ENCODE assay signal across 8 cellular contexts in the genomic region with DNA sequence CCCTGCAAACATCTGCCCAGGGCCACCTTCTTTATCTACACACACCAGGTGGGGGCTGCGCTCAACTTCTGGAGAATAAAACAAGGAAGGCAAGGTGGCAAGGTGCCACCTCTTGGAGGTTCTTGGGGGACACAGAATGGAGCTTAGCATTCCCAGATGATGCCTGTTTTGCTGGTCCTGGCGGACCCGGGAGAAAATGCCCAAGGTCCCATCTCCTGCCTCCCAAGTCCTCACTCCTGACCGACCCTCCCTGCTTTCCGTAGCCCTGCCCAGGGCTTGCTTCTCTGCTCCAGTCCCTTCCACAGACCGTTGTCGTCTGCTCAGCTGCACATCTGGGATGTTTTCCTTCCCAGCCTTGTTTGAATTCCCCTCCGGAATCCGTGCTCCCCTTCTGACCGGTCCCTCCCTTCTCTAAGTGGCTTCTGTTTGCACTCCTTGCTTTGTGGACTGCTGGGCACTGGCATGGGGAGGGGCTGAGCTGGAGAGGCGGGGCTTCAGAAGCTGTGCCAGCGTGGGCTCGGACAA. TPM values are rescaled to one million over a fixed set of nuclear protein-coding genes. Genes with fewer than 3 reads are reported as not detected.
DNase-seq lines count a peak whose midpoint lies in the region; ATAC-seq and TF ChIP-seq lines count a peak whose summit lies in the region.

No MANE protein-coding gene starts in this region.

- no peaks in the 10 kb centered on the region for H3K27me3 ChIP-seq in iPS-15b (ENCODE audit: control insufficient read depth, insufficient read depth, low read length)

- H3K4me3 Mint-ChIP-seq in activated CD8-positive, alpha-beta T cell treated with anti-CD3 and anti-CD28 coated beads, Interleukin-2, amount 10 ng/mL, durations not matched to agents 7 days and 5 days = peak overlapping the region; percentile 73
- H3K4me3 Mint-ChIP-seq in stimulated activated naive CD8-positive, alpha-beta T cell treated with anti-CD3 and anti-CD28 coated beads, Interleukin-15, amount 100 ng/mL, for 72 hours = peak overlapping the region; percentile 74 to 84

- no peaks in the 10 kb centered on the region for H3K9me3 Mint-ChIP-seq in activated CD8-positive, alpha-beta T cell treated with anti-CD3 and anti-CD28 coated beads, Interleukin-2, amount 10 ng/mL, durations not matched to agents 7 days and 5 days (ENCODE audit: insufficient read depth)
- no peaks in the 10 kb centered on the region for H3K9me3 Mint-ChIP-seq in stimulated activated naive CD8-positive, alpha-beta T cell treated with anti-CD3 and anti-CD28 coated beads, Interleukin-15, amount 100 ng/mL, for 72 hours

- no peak overlapping the region for H3K9ac ChIP-seq in iPS-15b (ENCODE audit: low read depth, low read length)

- H3K27ac Mint-ChIP-seq in activated CD8-positive, alpha-beta T cell treated with anti-CD3 and anti-CD28 coated beads, Interleukin-2, amount 10 ng/mL, durations not matched to agents 7 days and 5 days = no peak overlapping the region
- no peak overlapping the region for H3K27ac Mint-ChIP-seq in stimulated activated naive CD8-positive, alpha-beta T cell treated with anti-CD3 and anti-CD28 coated beads, Interleukin-15, amount 100 ng/mL, for 72 hours

- H3K4me1 ChIP-seq in iPS-15b (ENCODE audit: control insufficient read depth, insufficient read depth, low read length) = peaks cover 14% of the 10 kb centered on the region

- no peaks in the 10 kb centered on the region for H3K9me3 ChIP-seq in iPS-15b (ENCODE audit: control insufficient read depth, insufficient read depth, low read length)

- no peaks in the 10 kb centered on the region for H3K27me3 Mint-ChIP-seq in activated CD8-positive, alpha-beta T cell treated with anti-CD3 and anti-CD28 coated beads, Interleukin-2, amount 10 ng/mL, durations not matched to agents 7 days and 5 days (ENCODE audit: low read depth)
- H3K27me3 Mint-ChIP-seq in stimulated activated naive CD8-positive, alpha-beta T cell treated with anti-CD3 and anti-CD28 coated beads, Interleukin-15, amount 100 ng/mL, for 72 hours = no peaks in the 10 kb centered on the region

- peak overlapping the region; percentile 87 for H3K4me3 ChIP-seq in iPS-15b (ENCODE audit: low read depth, low read length)

- POLR2A ChIA-PET in activated CD8-positive, alpha-beta T cell treated with anti-CD3 and anti-CD28 coated beads, Interleukin-2, amount 10 ng/mL, durations not matched to agents 7 days and 5 days (lab: Charles Lee) = interaction anchor here (0.6 to 2.1 kb wide), 2 partner anchors 12 to 81 kb away, joined by 3 to 7 read pairs; a partner anchor contains a TSS

- DNase-seq in DMS153 treated with DMSO at 0.1 percent for 48 hours (lab: John Stamatoyannopoulos, UW; ENCODE audit: unreplicated experiment) = peak; percentile 32
- no peak for DNase-seq in DMS153 (lab: John Stamatoyannopoulos, UW)
- no peak for DNase-seq in activated CD8-positive, alpha-beta T cell treated with anti-CD3 and anti-CD28 coated beads, Interleukin-2, amount 10 ng/mL, durations not matched to agents 7 days and 5 days
- no peak for DNase-seq in stimulated activated naive CD8-positive, alpha-beta T cell treated with anti-CD3 and anti-CD28 coated beads, Interleukin-15, amount 100 ng/mL, for 72 hours
- DNase-seq in erythroblast (lab: John Stamatoyannopoulos, UW) = no peak
- DNase-seq in activated CD4-positive, CD25-positive, alpha-beta regulatory T cell treated with anti-CD3 and anti-CD28 coated beads, Interleukin-2, amount 50 U/mL, for 72 hours = no peak

- CTCF ChIA-PET in activated CD8-positive, alpha-beta T cell treated with anti-CD3 and anti-CD28 coated beads, Interleukin-2, amount 10 ng/mL, durations not matched to agents 7 days and 5 days (lab: Charles Lee) = interaction anchor here (0.8 to 3.7 kb wide), 7 partner anchors 13 to 77 kb away, joined by 3 to 32 read pairs (median 3); a partner anchor contains a TSS

- H3K36me3 ChIP-seq in iPS-15b (ENCODE audit: control insufficient read depth, insufficient read depth, low read length) = no peaks in the 10 kb centered on the region

- no peak for TF ChIP-seq POLR2A in erythroblast (IDR thresholded peaks at IDR 0.05; ENCODE audit: low read length)

- H3K4me1 Mint-ChIP-seq in activated CD8-positive, alpha-beta T cell treated with anti-CD3 and anti-CD28 coated beads, Interleukin-2, amount 10 ng/mL, durations not matched to agents 7 days and 5 days (ENCODE audit: low read depth) = peaks cover 61% of the 10 kb centered on the region
- peaks cover 71% of the 10 kb centered on the region for H3K4me1 Mint-ChIP-seq in stimulated activated naive CD8-positive, alpha-beta T cell treated with anti-CD3 and anti-CD28 coated beads, Interleukin-15, amount 100 ng/mL, for 72 hours

- ATAC-seq in activated CD8-positive, alpha-beta T cell treated with anti-CD3 and anti-CD28 coated beads, Interleukin-2, amount 10 ng/mL, durations not matched to agents 7 days and 5 days = no peak
- no peak for ATAC-seq in stimulated activated naive CD8-positive, alpha-beta T cell treated with anti-CD3 and anti-CD28 coated beads, Interleukin-15, amount 100 ng/mL, for 72 hours
- ATAC-seq in GM21528 (IDR thresholded peaks at IDR 0.05; ENCODE audit: low FRiP score, unreplicated experiment) = no peak

- peaks cover 39% of the 10 kb centered on the region for H3K36me3 Mint-ChIP-seq in activated CD8-positive, alpha-beta T cell treated with anti-CD3 and anti-CD28 coated beads, Interleukin-2, amount 10 ng/mL, durations not matched to agents 7 days and 5 days (ENCODE audit: low read depth)

RNA-seq across cellular contexts. Expression of a gene that starts 13.1 kb away (rescaled TPM):
- total RNA-seq in activated CD8-positive, alpha-beta T cell treated with anti-CD3 and anti-CD28 coated beads, Interleukin-2, amount 10 ng/mL, durations not matched to agents 7 days and 5 days = 10 to 100 TPM; 57.8 to 59.3 TPM

RNA-seq across cellular contexts. Expression of a gene that starts 54.2 kb away (rescaled TPM):
- 10 to 100 TPM; 76.0 to 76.2 TPM for total RNA-seq in activated CD8-positive, alpha-beta T cell treated with anti-CD3 and anti-CD28 coated beads, Interleukin-2, amount 10 ng/mL, durations not matched to agents 7 days and 5 days
